8 cellular contexts compared by ENCODE assay signal in genomic region chr2:213152065-213152794, GRCh38. TPM values are rescaled to one million over a fixed set of nuclear protein-coding genes. Genes with fewer than 3 reads are reported as not detected.
A peak's percentile ranks its signal among the peaks of the same experiment; 100 is the strongest.
DNase-seq lines count a peak whose midpoint lies in the region; TF ChIP-seq lines count a peak whose summit lies in the region.

No MANE protein-coding gene starts in this region.

- POLR2A ChIA-PET in HEK293 (lab: Yijun Ruan, JAX) = no interaction called here
- POLR2A ChIA-PET in activated CD4-positive, alpha-beta memory T cell treated with anti-CD3 and anti-CD28 coated beads, Interleukin-2, amount 10 ng/mL, durations not matched to agents 7 days and 5 days (lab: Charles Lee) = interaction anchor here (1.0 to 1.5 kb wide), 2 partner anchors 25 to 375 kb away, joined by 3 read pairs; no protein-coding TSS in a partner anchor

- no peaks in the 10 kb centered on the region for H3K9me3 Mint-ChIP-seq in activated CD4-positive, alpha-beta memory T cell treated with anti-CD3 and anti-CD28 coated beads, Interleukin-2, amount 10 ng/mL, durations not matched to agents 7 days and 5 days

- peaks cover 47% of the 10 kb centered on the region for H3K27me3 Mint-ChIP-seq in activated CD4-positive, alpha-beta memory T cell treated with anti-CD3 and anti-CD28 coated beads, Interleukin-2, amount 10 ng/mL, durations not matched to agents 7 days and 5 days

- peak overlapping the region; percentile 44 for H3K27ac Mint-ChIP-seq in activated CD4-positive, alpha-beta memory T cell treated with anti-CD3 and anti-CD28 coated beads, Interleukin-2, amount 10 ng/mL, durations not matched to agents 7 days and 5 days

- H3K4me1 ChIP-seq in HEK293 (ENCODE audit: control insufficient read depth, insufficient read depth, low read length) = peaks cover 8% of the 10 kb centered on the region; the same call in 1 of the 2 replicates
- H3K4me1 ChIP-seq in esophagus muscularis mucosa = peaks cover 6 to 32% (median 28%) of the 10 kb centered on the region in 4 donors
- H3K4me1 ChIP-seq in muscle layer of colon (ENCODE audit: insufficient read depth, low read length) = no peaks in the 10 kb centered on the region
- no peaks in the 10 kb centered on the region for H3K4me1 ChIP-seq in testis

- TF ChIP-seq POLR2A in esophagus muscularis mucosa (IDR thresholded peaks at IDR 0.05; ENCODE audit: low read depth) (no peak), testis (IDR thresholded peaks at IDR 0.05) (no peak)

- H3K27me3 ChIP-seq in esophagus muscularis mucosa = no peaks in the 10 kb centered on the region
- H3K27me3 ChIP-seq in muscle layer of colon (ENCODE audit: control insufficient read depth in 1 of 2, insufficient read depth in 2 of 2, low read length in 2 of 2) = no peaks in the 10 kb centered on the region
- no peaks in the 10 kb centered on the region for H3K27me3 ChIP-seq in testis

- intact Hi-C loops in esophagus muscularis mucosa (cut with DNase I) (loop anchor here (2.0 to 5.0 kb wide), 3 partner anchors 260 to 465 kb away; no protein-coding TSS in a partner anchor), testis (cut with DNase I; ENCODE audit: low total_unique reads) (loop anchor here (10.0 kb wide), 1 partner anchor 377 kb away; no protein-coding TSS in a partner anchor)

- H3K4me1 Mint-ChIP-seq in activated CD4-positive, alpha-beta memory T cell treated with anti-CD3 and anti-CD28 coated beads, Interleukin-2, amount 10 ng/mL, durations not matched to agents 7 days and 5 days = peaks cover 30% of the 10 kb centered on the region

- H3K9me3 ChIP-seq in HEK293 (ENCODE audit: control insufficient read depth, insufficient read depth, low read depth, low read length) (no peaks in the 10 kb centered on the region), esophagus muscularis mucosa (no peaks in the 10 kb centered on the region), muscle layer of colon (ENCODE audit: low read length) (no peaks in the 10 kb centered on the region), testis (no peaks in the 10 kb centered on the region)

- peak; percentile 27 for DNase-seq in activated naive CD4-positive, alpha-beta T cell treated with Interleukin-2 at 50 U/mL for 16 hours
- no peak for DNase-seq in activated naive CD4-positive, alpha-beta T cell treated with anti-CD3 and anti-CD28 coated beads, Interleukin-2, amount 50 U/mL, for 16 hours
- DNase-seq in NAMALWA (ENCODE audit: low spot score) (peak; percentile 70), esophagus muscularis mucosa (ENCODE audit: extremely low spot score) (peak; percentile 93), testis (peak; percentile 77)
- DNase-seq in activated CD4-positive, alpha-beta memory T cell treated with anti-CD3 and anti-CD28 coated beads, Interleukin-2, amount 10 ng/mL, durations not matched to agents 7 days and 5 days = peak; percentile 23

- WGBS in esophagus muscularis mucosa = under 1% methylated on average over 32 of the region's 39 CpGs
- 0 to 1% methylated on average over 24 to 38 of the region's 39 CpGs for WGBS in testis, 2 donors

- CTCF ChIA-PET in HEK293 (lab: Yijun Ruan, JAX) = interaction anchor here (0.6 to 2.9 kb wide), 8 partner anchors 82 to 931 kb away, joined by 3 to 10 read pairs (median 4); no protein-coding TSS in a partner anchor
- CTCF ChIA-PET in activated CD4-positive, alpha-beta memory T cell treated with anti-CD3 and anti-CD28 coated beads, Interleukin-2, amount 10 ng/mL, durations not matched to agents 7 days and 5 days (lab: Charles Lee) = interaction anchor here (0.9 to 3.2 kb wide), 4 partner anchors 195 to 376 kb away, joined by 3 to 33 read pairs (median 4); no protein-coding TSS in a partner anchor

- H3K36me3 Mint-ChIP-seq in activated CD4-positive, alpha-beta memory T cell treated with anti-CD3 and anti-CD28 coated beads, Interleukin-2, amount 10 ng/mL, durations not matched to agents 7 days and 5 days (ENCODE audit: low read depth) = peaks cover 3% of the 10 kb centered on the region

- H3K27ac ChIP-seq in HEK293 (ENCODE audit: extremely low read depth, low read depth, low read length) (peak overlapping the region; percentile 86), esophagus muscularis mucosa (replicated peaks in 1 of 4) (peak overlapping the region; percentile 94 to 99 (median 97)), muscle layer of colon (ENCODE audit: low read depth, low read length) (peak overlapping the region; percentile 89), testis (peak overlapping the region; percentile 91 to 98)

- H3K4me3 ChIP-seq in HEK293 (ENCODE audit: low read depth, low read length) = peak overlapping the region; percentile 59
- peak overlapping the region; percentile 78 to 94 (median 88) for H3K4me3 ChIP-seq in esophagus muscularis mucosa
- peak overlapping the region; percentile 51 to 60 for H3K4me3 ChIP-seq in muscle layer of colon (ENCODE audit: low read depth in 1 of 2, low read length in 2 of 2)
- peak overlapping the region; percentile 81 to 86 for H3K4me3 ChIP-seq in testis

- no peaks in the 10 kb centered on the region for H3K36me3 ChIP-seq in HEK293 (ENCODE audit: control insufficient read depth in 2 of 2, insufficient read depth in 1 of 2, low read length in 2 of 2)
- no peaks in the 10 kb centered on the region for H3K36me3 ChIP-seq in esophagus muscularis mucosa
- no peaks in the 10 kb centered on the region for H3K36me3 ChIP-seq in muscle layer of colon (ENCODE audit: insufficient read depth, low read length)
- H3K36me3 ChIP-seq in testis (ENCODE audit: low read depth, missing control alignments) = no peaks in the 10 kb centered on the region

- H3K9ac ChIP-seq in muscle layer of colon (ENCODE audit: low read length) = peak overlapping the region; percentile 8

- peak overlapping the region; percentile 71 for H3K4me3 Mint-ChIP-seq in activated CD4-positive, alpha-beta memory T cell treated with anti-CD3 and anti-CD28 coated beads, Interleukin-2, amount 10 ng/mL, durations not matched to agents 7 days and 5 days

- TF ChIP-seq EP300 in esophagus muscularis mucosa (IDR thresholded peaks at IDR 0.05) = no peak

- TF ChIP-seq CTCF in HEK293 (tag by site-specific recombination; IDR thresholded peaks at IDR 0.05) = no peak; the same call in 1 of the 2 replicates
- TF ChIP-seq CTCF in esophagus muscularis mucosa (IDR thresholded peaks at IDR 0.05) = peak; percentile 52 to 59 (median 57)
- TF ChIP-seq CTCF in testis (IDR thresholded peaks at IDR 0.05) = peak; percentile 22 to 31 (median 25)

TF ChIP-seq in HEK293, 187 proteins besides CTCF, POLR2A, EP300 and RAD21 (continues in another document):
- TF ChIP-seq ZBTB26 (tag by site-specific recombination; optimal IDR thresholded peaks at IDR 0.05) (peak; percentile 73), ZBTB20 (tag by site-specific recombination; IDR thresholded peaks at IDR 0.05) (peak; percentile 44; the same call in 1 of the 2 replicates), GLIS2 (tag by site-specific recombination; IDR thresholded peaks at IDR 0.05) (peak; percentile 46; the same call in 1 of the 2 replicates), PRDM1 (tag by site-specific recombination; IDR thresholded peaks at IDR 0.05) (peak; percentile 59; the same call in 1 of the 2 replicates), ZNF433 (tag by site-specific recombination; IDR thresholded peaks at IDR 0.05; ENCODE audit: low read depth) (no peak), ZBTB11 (tag by site-specific recombination; conservative IDR thresholded peaks at IDR 0.05; ENCODE audit: low read depth) (0 out of 2 replicates have a peak, but pooled peaks have one; percentile 12)

RNA-seq across cellular contexts. Expression of gene IKZF2, which starts 0.8 kb away (rescaled TPM):
- total RNA-seq in activated CD4-positive, alpha-beta memory T cell treated with anti-CD3 and anti-CD28 coated beads, Interleukin-2, amount 10 ng/mL, durations not matched to agents 7 days and 5 days = 1 to 10 TPM; 4.2 to 6.0 TPM
- total RNA-seq in esophagus muscularis mucosa (10 to 100 TPM in 1 of 4 donors, 1 to 10 TPM in 3; 6.5 to 11.2 (median 8.8) TPM), testis (10 to 100 TPM in 1 of 2 donors, 1 to 10 TPM in 1; 9.1 to 11.4 TPM)
- 3.0 TPM for polyA plus RNA-seq in testis (ENCODE audit: insufficient read depth, low read depth, low replicate concordance)
